1 cellular context compared by ENCODE assay signal in the genomic region with DNA sequence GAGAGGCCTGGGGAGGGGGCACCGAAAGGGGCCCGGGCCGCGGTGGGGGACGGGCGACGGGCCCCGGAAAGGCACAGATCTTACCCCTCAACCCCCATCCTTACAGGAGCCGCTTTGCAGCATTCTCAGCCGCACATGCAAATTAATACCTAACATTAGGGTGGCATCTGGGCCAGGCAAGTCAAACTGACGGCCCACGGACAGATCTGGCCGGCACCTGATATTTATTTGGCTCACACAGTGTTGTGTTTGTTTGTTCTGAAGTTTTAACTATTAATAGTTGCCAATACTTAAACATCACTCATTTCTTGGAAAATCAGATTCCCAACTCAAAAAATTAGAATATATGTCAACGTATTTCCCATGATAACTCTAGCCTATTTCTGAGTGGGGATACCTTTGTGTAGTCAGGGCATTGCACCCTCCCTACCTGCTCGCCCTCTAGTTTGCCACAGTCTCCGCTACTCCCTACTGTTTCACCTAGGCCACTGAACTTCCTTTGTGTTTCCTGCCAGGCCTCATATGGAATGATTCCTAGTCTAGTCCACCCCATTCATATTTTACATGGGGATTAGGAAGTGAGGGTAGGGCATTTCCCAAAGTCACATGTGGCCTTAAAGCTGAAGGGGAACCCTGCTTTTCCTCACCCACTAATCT.
TF ChIP-seq lines count a peak whose summit lies in the region.

No MANE protein-coding gene starts in this region.

TF ChIP-seq in K562, 482 proteins besides CTCF, POLR2A, EP300 and RAD21 (continued from another document and continues in another):
- TF ChIP-seq, protein P1, sequence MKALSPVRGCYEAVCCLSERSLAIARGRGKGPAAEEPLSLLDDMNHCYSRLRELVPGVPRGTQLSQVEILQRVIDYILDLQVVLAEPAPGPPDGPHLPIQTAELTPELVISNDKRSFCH (CRISPR knock-in tag; IDR thresholded peaks at IDR 0.05), result no peak
- TF ChIP-seq, protein P1 (tag; IDR thresholded peaks at IDR 0.05), result 0 out of 2 replicates have a peak, but pooled peaks have one; percentile 20
- TF ChIP-seq JUND (IDR thresholded peaks at IDR 0.05; ENCODE audit: borderline replicate concordance, low read depth, low read length) (no peak), JUND (tag; IDR thresholded peaks at IDR 0.05; ENCODE audit: borderline replicate concordance, low read depth, low read length) (no peak), CBFA2T2 (conservative IDR thresholded peaks at IDR 0.05) (no peak), RBBP5 (IDR thresholded peaks at IDR 0.05; ENCODE audit: borderline replicate concordance, insufficient read depth, low read length, poor library complexity, severe bottlenecking) (no peak), ZNF23 (CRISPR knock-in tag; IDR thresholded peaks at IDR 0.05) (no peak), SOX6 (IDR thresholded peaks at IDR 0.05) (no peak; the same call in 1 of the 2 replicates), NR2F6 (CRISPR knock-in tag; IDR thresholded peaks at IDR 0.05) (no peak), FOSL1 (tag; conservative IDR thresholded peaks at IDR 0.05) (peak; percentile 89), ZNF766 (CRISPR knock-in tag; conservative IDR thresholded peaks at IDR 0.05) (peak; percentile 20; the same call in 1 of the 2 replicates), NRF1 (conservative IDR thresholded peaks at IDR 0.05 in 1 of 2, IDR thresholded peaks at IDR 0.05 in 1 of 2) (0 out of 4 replicates have a peak, but pooled peaks of 1 of the 2 experiments have one; percentile 7), KDM1A (IDR thresholded peaks at IDR 0.05) (peak in 1 of 2 experiments; percentile 7; a peak in 1 of 4 replicates), ZNF584 (CRISPR knock-in tag; IDR thresholded peaks at IDR 0.05; ENCODE audit: low read depth) (0 out of 2 replicates have a peak, but pooled peaks have one; percentile 12), ZNF655 (CRISPR knock-in tag; IDR thresholded peaks at IDR 0.05) (no peak), TCF7 (IDR thresholded peaks at IDR 0.05; ENCODE audit: borderline replicate concordance) (no peak), ZBED1 (IDR thresholded peaks at IDR 0.05) (no peak), TCF3 (CRISPR knock-in tag; IDR thresholded peaks at IDR 0.05) (0 out of 2 replicates have a peak, but pooled peaks have one; percentile 0), CEBPG (CRISPR knock-in tag; IDR thresholded peaks at IDR 0.05) (no peak), CEBPG (tag; conservative IDR thresholded peaks at IDR 0.05 in 1 of 2, IDR thresholded peaks at IDR 0.05 in 1 of 2) (peak in 1 of 2 experiments; percentile 20; a peak in 1 of 4 replicates), ZBTB11 (CRISPR knock-in tag; IDR thresholded peaks at IDR 0.05) (peak in 1 of 3 experiments; percentile 9; a peak in 1 of 6 replicates), SP1 (CRISPR knock-in tag; IDR thresholded peaks at IDR 0.05) (no peak), PHF8 (IDR thresholded peaks at IDR 0.05; ENCODE audit: borderline replicate concordance, low read length) (peak; percentile 53; the same call in 1 of the 2 replicates), KLF13 (tag; IDR thresholded peaks at IDR 0.05; ENCODE audit: borderline replicate concordance, low read depth) (0 out of 2 replicates have a peak, but pooled peaks have one; percentile 10), ZNF311 (CRISPR knock-in tag; IDR thresholded peaks at IDR 0.05) (0 out of 2 replicates have a peak, but pooled peaks have one; percentile 28), CREB5 (CRISPR knock-in tag; IDR thresholded peaks at IDR 0.05) (no peak), NR4A1 (CRISPR knock-in tag; IDR thresholded peaks at IDR 0.05) (no peak), NR4A1 (tag; IDR thresholded peaks at IDR 0.05) (peak; percentile 55; the same call in 1 of the 2 replicates), RCOR1 (IDR thresholded peaks at IDR 0.05; ENCODE audit: borderline replicate concordance in 1 of 2, low read depth in 2 of 2, low read length in 2 of 2) (peak in 1 of 2 experiments; percentile 21; a peak in 1 of 4 replicates), ZNF592 (IDR thresholded peaks at IDR 0.05) (0 out of 2 replicates have a peak, but pooled peaks have one; percentile 18), POLR2AphosphoS2 (IDR thresholded peaks at IDR 0.05; ENCODE audit: low read length) (no peak), DNMT1 (IDR thresholded peaks at IDR 0.05) (no peak), HIVEP1 (CRISPR knock-in tag; IDR thresholded peaks at IDR 0.05) (no peak), ARID1B (IDR thresholded peaks at IDR 0.05) (no peak), ZNF76 (CRISPR knock-in tag; IDR thresholded peaks at IDR 0.05; ENCODE audit: borderline replicate concordance) (peak; percentile 39; the same call in 1 of the 2 replicates), EZH2 (IDR thresholded peaks at IDR 0.05; ENCODE audit: borderline replicate concordance, low read depth, low read length) (no peak), ZNF740 (CRISPR knock-in tag; IDR thresholded peaks at IDR 0.05) (no peak), ZNF740 (tag; IDR thresholded peaks at IDR 0.05) (0 out of 4 replicates have a peak, but pooled peaks of 1 of the 2 experiments have one; percentile 27), NR2C2 (CRISPR knock-in tag; IDR thresholded peaks at IDR 0.05) (no peak), NR2C2 (tag; IDR thresholded peaks at IDR 0.05) (peak; percentile 19; the same call in 1 of the 2 replicates), ZFP36 (IDR thresholded peaks at IDR 0.05; ENCODE audit: low read depth, low read length, partially characterized antibody) (peak; percentile 83), NUFIP1 (IDR thresholded peaks at IDR 0.05; ENCODE audit: partially characterized antibody) (no peak)
- TF ChIP-seq, protein P2, sequence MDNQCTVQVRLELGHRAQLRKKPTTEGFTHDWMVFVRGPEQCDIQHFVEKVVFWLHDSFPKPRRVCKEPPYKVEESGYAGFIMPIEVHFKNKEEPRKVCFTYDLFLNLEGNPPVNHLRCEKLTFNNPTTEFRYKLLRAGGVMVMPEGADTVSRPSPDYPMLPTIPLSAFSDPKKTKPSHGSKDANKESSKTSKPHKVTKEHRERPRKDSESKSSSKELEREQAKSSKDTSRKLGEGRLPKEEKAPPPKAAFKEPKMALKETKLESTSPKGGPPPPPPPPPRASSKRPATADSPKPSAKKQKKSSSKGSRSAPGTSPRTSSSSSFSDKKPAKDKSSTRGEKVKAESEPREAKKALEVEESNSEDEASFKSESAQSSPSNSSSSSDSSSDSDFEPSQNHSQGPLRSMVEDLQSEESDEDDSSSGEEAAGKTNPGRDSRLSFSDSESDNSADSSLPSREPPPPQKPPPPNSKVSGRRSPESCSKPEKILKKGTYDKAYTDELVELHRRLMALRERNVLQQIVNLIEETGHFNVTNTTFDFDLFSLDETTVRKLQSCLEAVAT (IDR thresholded peaks at IDR 0.05), result no peak
- TF ChIP-seq, protein P3, sequence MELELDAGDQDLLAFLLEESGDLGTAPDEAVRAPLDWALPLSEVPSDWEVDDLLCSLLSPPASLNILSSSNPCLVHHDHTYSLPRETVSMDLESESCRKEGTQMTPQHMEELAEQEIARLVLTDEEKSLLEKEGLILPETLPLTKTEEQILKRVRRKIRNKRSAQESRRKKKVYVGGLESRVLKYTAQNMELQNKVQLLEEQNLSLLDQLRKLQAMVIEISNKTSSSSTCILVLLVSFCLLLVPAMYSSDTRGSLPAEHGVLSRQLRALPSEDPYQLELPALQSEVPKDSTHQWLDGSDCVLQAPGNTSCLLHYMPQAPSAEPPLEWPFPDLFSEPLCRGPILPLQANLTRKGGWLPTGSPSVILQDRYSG (tag; conservative IDR thresholded peaks at IDR 0.05; ENCODE audit: low read depth), result peak; percentile 62; the same call in 1 of the 2 replicates
- TF ChIP-seq, protein P4, sequence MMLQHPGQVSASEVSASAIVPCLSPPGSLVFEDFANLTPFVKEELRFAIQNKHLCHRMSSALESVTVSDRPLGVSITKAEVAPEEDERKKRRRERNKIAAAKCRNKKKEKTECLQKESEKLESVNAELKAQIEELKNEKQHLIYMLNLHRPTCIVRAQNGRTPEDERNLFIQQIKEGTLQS (IDR thresholded peaks at IDR 0.05), result peak; percentile 67
- TF ChIP-seq, protein P4 (CRISPR knock-in tag; conservative IDR thresholded peaks at IDR 0.05), result no peak
